Comparison of ENCODE assay signal across 12 cellular contexts in genomic region chr13:50230365-50230978, GRCh38.
DNase-seq lines count a peak whose midpoint lies in the region; ATAC-seq, FAIRE-seq and TF ChIP-seq lines count a peak whose summit lies in the region.
"Had no signal": no experiment of that assay in that cellular context is flagged by ENCODE, and none has a peak within 500 bp of the region (broad histone marks: within the 10 kb centered on the region; RNA-seq: fewer than 3 reads in every experiment).

No MANE protein-coding gene starts in this region.

- POLR2A ChIA-PET in A673 (lab: Charles Lee; ENCODE audit: low non-redundant PET), result interaction anchor here (0.7 kb wide), 1 partner anchor 279 kb away, joined by 3 read pairs; no protein-coding TSS in a partner anchor

- no peaks in the 10 kb centered on the region for H3K36me3 ChIP-seq in A673 (ENCODE audit: insufficient read depth, low read length, poor library complexity, severe bottlenecking)
- H3K36me3 ChIP-seq in stomach, result no peaks in the 10 kb centered on the region

- TF ChIP-seq EP300 in stomach (IDR thresholded peaks at IDR 0.05), result no peak

- no peaks in the 10 kb centered on the region for H3K27me3 ChIP-seq in A673 (replicated peaks; ENCODE audit: insufficient read depth, low read depth, low read length, poor library complexity)
- no peaks in the 10 kb centered on the region for H3K27me3 ChIP-seq in right cardiac atrium (ENCODE audit: control insufficient read depth, insufficient read depth)
- H3K27me3 ChIP-seq in stomach, result no peaks in the 10 kb centered on the region

- H3K4me1 ChIP-seq in A673 (ENCODE audit: insufficient read depth, low read length, poor library complexity, severe bottlenecking), result no peaks in the 10 kb centered on the region
- no peaks in the 10 kb centered on the region for H3K4me1 ChIP-seq in right cardiac atrium (ENCODE audit: control insufficient read depth, insufficient read depth, low read length)
- H3K4me1 ChIP-seq in stomach, result peaks cover 0 to 9% (median 2%) of the 10 kb centered on the region in 4 donors

- H3K27ac ChIP-seq in A673 (ENCODE audit: low read depth, low read length, poor library complexity, severe bottlenecking) (no peak overlapping the region), right cardiac atrium (ENCODE audit: low read length) (no peak overlapping the region), stomach (peak overlapping the region in 1 of 5 donors; percentile 30)

- CTCF ChIA-PET in A673 (lab: Charles Lee), result no interaction called here

- BruUV-seq in A673 (replicated peaks; lab: Mats Ljungman, UMichigan), result no TSS peak

- FAIRE-seq in GM12891 (lab: Jason Lieb, UNC), result no peak

- TF ChIP-seq POLR2A in stomach (IDR thresholded peaks at IDR 0.05) (no peak), GM12891 (IDR thresholded peaks at IDR 0.05; ENCODE audit: low read depth, low read length) (no peak)

- TF ChIP-seq CTCF in A673 (conservative IDR thresholded peaks at IDR 0.05; ENCODE audit: low read depth, low read length) (no peak), stomach (IDR thresholded peaks at IDR 0.05) (no peak)

- intact Hi-C loops in A673 (cut with micrococcal nuclease; ENCODE audit: unreplicated experiment) (no loop called here), right cardiac atrium (cut with DNase I) (no loop called here), stomach (cut with DNase I; ENCODE audit: low total_unique reads) (no loop called here)

- H3K4me3 ChIP-seq in A673 (ENCODE audit: low read depth, low read length, poor library complexity, severe bottlenecking) (no peak overlapping the region), right cardiac atrium (ENCODE audit: low read length) (no peak overlapping the region), stomach (no peak overlapping the region)
- H3K4me3 ChIP-seq: skin epidermis had no signal

- DNase-seq in A673 (ENCODE audit: low spot score) (peak; percentile 21), H4 (ENCODE audit: low spot score) (peak; percentile 87), SKM-1 treated with dmso at 0.1 percent for 144 hours (lab: John Stamatoyannopoulos, UW; ENCODE audit: unreplicated experiment) (peak; percentile 92), right cardiac atrium (no peak), stomach (no peak), GM12891 (ENCODE audit: insufficient read length, low spot score) (no peak)
- DNase-seq in stimulated activated CD4-positive, alpha-beta T cell treated with anti-CD3 and anti-CD28 coated beads, Interleukin-2, amount 100 ng/mL, for 24 hours, result no peak
- DNase-seq: Calu3, head of caudate nucleus, SHP77 had no signal

- ATAC-seq in right cardiac atrium (peak; percentile 70 to 81), HG03280 (IDR thresholded peaks at IDR 0.05; ENCODE audit: unreplicated experiment) (no peak)

- H3K9me3 ChIP-seq in A673 (ENCODE audit: low read depth, low read length, poor library complexity, severe bottlenecking) (no peaks in the 10 kb centered on the region), right cardiac atrium (ENCODE audit: control insufficient read depth, low read length) (no peaks in the 10 kb centered on the region), stomach (no peaks in the 10 kb centered on the region)

- WGBS in right cardiac atrium, result 92% methylated on average over 3 of the region's 3 CpGs
- WGBS in stomach, 5 donors, result 67 to 78% (median 73%) methylated on average over 3 of the region's 3 CpGs

TF ChIP-seq in GM12891, 5 proteins besides CTCF, POLR2A, EP300 and RAD21:
- TF ChIP-seq TAF1 (IDR thresholded peaks at IDR 0.05; ENCODE audit: low read depth, low read length) (no peak), POU2F2 (IDR thresholded peaks at IDR 0.05; ENCODE audit: low read depth, low read length) (no peak), SPI1 (IDR thresholded peaks at IDR 0.05; ENCODE audit: low read depth, low read length) (no peak), PAX5 (IDR thresholded peaks at IDR 0.05; ENCODE audit: insufficient read depth, low read length, severe bottlenecking) (no peak), POLR2AphosphoS5 (IDR thresholded peaks at IDR 0.05; ENCODE audit: low read depth, low read length) (no peak)

Comparison
In these comparisons a context has a peak if more than half of its experiments do, and no peak if none do; other contexts are left out.
1. DNase-seq: peak in A673 (single experiment), H4 (single experiment) and SKM-1 treated with dmso at 0.1 percent for 144 hours (single experiment); none in right cardiac atrium (0 of 3), stomach (single experiment), GM12891 (single experiment) and stimulated activated CD4-positive, alpha-beta T cell treated with anti-CD3 and anti-CD28 coated beads, Interleukin-2, amount 100 ng/mL, for 24 hours (0 of 2).